31 cellular contexts compared by ENCODE assay signal in genomic region chr15:29159771-29160455, GRCh38.
"Had no signal": no experiment of that assay in that cellular context is flagged by ENCODE, and none has a peak within 500 bp of the region (broad histone marks: within the 10 kb centered on the region; RNA-seq: fewer than 3 reads in every experiment).

No MANE protein-coding gene starts in this region.

- H3K27me3 ChIP-seq: ascending aorta, cardiac muscle cell had no signal

- H3K4me1 Mint-ChIP-seq: activated B cell treated with CpG ODN at 0.5 μM for 24 hours; activated CD4-positive, alpha-beta T cell treated with anti-CD3 and anti-CD28 coated beads, Interleukin-2, amount 10 ng/mL, durations not matched to agents 24 days and 14 days; activated T-helper 17 cell treated with anti-CD3 and anti-CD28 coated beads, Interleukin-2, amount 50 U/mL, for 72 hours; brain had no signal

- H3K4me3 Mint-ChIP-seq: activated B cell treated with CpG ODN at 0.5 μM for 24 hours; activated CD4-positive, alpha-beta memory T cell treated with anti-CD3 and anti-CD28 coated beads for 36 hours; activated CD4-positive, alpha-beta T cell treated with anti-CD3 and anti-CD28 coated beads, Interleukin-2, amount 10 ng/mL, durations not matched to agents 24 days and 14 days; activated naive CD4-positive, alpha-beta T cell treated with anti-CD3 and anti-CD28 coated beads, Interleukin-2, amount 10 ng/mL, durations not matched to agents 7 days and 5 days; activated naive CD4-positive, alpha-beta T cell treated with anti-CD3 and anti-CD28 coated beads, Interleukin-2, amount 50 U/mL, for 24 hours; activated naive CD8-positive, alpha-beta T cell; activated T-cell treated with anti-CD3 and anti-CD28 coated beads, Interleukin-2, amount 50 U/mL, for 4 hours; activated T-helper 1 cell treated with anti-CD3 and anti-CD28 coated beads, Interleukin-12 subunit alpha, Interleukin-12 subunit beta, Interleukin-2, Interleukin-4 antibody, amounts not matched to agents 30 ng/mL and 10 ng/mL and 1 ng/mL, durations not matched to agents 14 hours and 24 hours and 36 hours; activated T-helper 17 cell treated with anti-CD3 and anti-CD28 coated beads, Interleukin-2, amount 50 U/mL, for 72 hours; brain; T-helper 1 cell treated with Interleukin-12 subunit alpha and Interleukin-12 subunit beta and Interleukin-4 antibody, amounts not matched to agents 30 μg/mL and 1 μg/mL, for 36 hours; T-helper 2 cell treated with Interferon-gamma antibody and Interleukin-4, amounts not matched to agents 5 μg/mL and 100 μg/mL, for 36 hours had no signal

- H3K27ac ChIP-seq: ascending aorta, cardiac muscle cell, VCaP had no signal

- H3K27ac Mint-ChIP-seq: activated B cell treated with CpG ODN at 0.5 μM for 24 hours; activated CD4-positive, alpha-beta memory T cell treated with anti-CD3 and anti-CD28 coated beads for 36 hours; activated CD4-positive, alpha-beta T cell treated with anti-CD3 and anti-CD28 coated beads, Interleukin-2, amount 10 ng/mL, durations not matched to agents 24 days and 14 days; activated CD8-positive, alpha-beta T cell treated with anti-CD3 and anti-CD28 coated beads for 36 hours; activated naive CD4-positive, alpha-beta T cell treated with anti-CD3 and anti-CD28 coated beads, Interleukin-2, amount 50 U/mL, for 24 hours; activated naive CD8-positive, alpha-beta T cell; activated naive CD8-positive, alpha-beta T cell treated with anti-CD3 and anti-CD28 coated beads, Interleukin-2, amount 10 ng/mL, durations not matched to agents 7 days and 5 days; activated T-helper 1 cell treated with anti-CD3 and anti-CD28 coated beads, Interleukin-12 subunit alpha, Interleukin-12 subunit beta, Interleukin-2, Interleukin-4 antibody, amounts not matched to agents 30 ng/mL and 10 ng/mL and 1 ng/mL, durations not matched to agents 14 hours and 24 hours and 36 hours; activated T-helper 17 cell treated with anti-CD3 and anti-CD28 coated beads, Interleukin-2, amount 50 U/mL, for 72 hours; brain; T-helper 1 cell treated with Interleukin-12 subunit alpha and Interleukin-12 subunit beta and Interleukin-4 antibody, amounts not matched to agents 30 μg/mL and 1 μg/mL, for 36 hours; T-helper 2 cell treated with Interferon-gamma antibody and Interleukin-4, amounts not matched to agents 5 μg/mL and 100 μg/mL, for 36 hours had no signal

- H3K36me3 ChIP-seq: ascending aorta, cardiac muscle cell had no signal

- DNase-seq: activated B cell treated with CpG ODN at 0.5 μM for 24 hours; activated CD4-positive, alpha-beta memory T cell treated with anti-CD3 and anti-CD28 coated beads for 36 hours; activated CD4-positive, alpha-beta T cell treated with anti-CD3 and anti-CD28 coated beads for 4 hours; activated CD4-positive, alpha-beta T cell treated with anti-CD3 and anti-CD28 coated beads, Interleukin-2, amount 10 ng/mL, durations not matched to agents 24 days and 14 days; activated CD4-positive, alpha-beta T cell treated with anti-CD3 and anti-CD28 coated beads, Interleukin-2, amount 50 U/mL, for 1 hour; activated CD4-positive, alpha-beta T cell treated with anti-CD3 and anti-CD28 coated beads, Interleukin-2, amount 50 U/mL, for 4 hours; activated CD4-positive, CD25-positive, alpha-beta regulatory T cell treated with anti-CD3 and anti-CD28 coated beads, Interleukin-2, amount 50 U/mL, for 72 hours; activated CD8-positive, alpha-beta memory T cell treated with anti-CD3 and anti-CD28 coated beads, Interleukin-2, amount 50 U/mL, for 4 hours; activated effector memory CD4-positive, alpha-beta T cell treated with anti-CD3 and anti-CD28 coated beads, Interleukin-2, amount 50 U/mL, for 16 hours; activated gamma-delta T cell treated with Interleukin-2 at 50 U/mL for 16 hours; activated naive CD4-positive, alpha-beta T cell; activated naive CD4-positive, alpha-beta T cell treated with anti-CD3 and anti-CD28 coated beads, Interleukin-2, amount 10 ng/mL, durations not matched to agents 7 days and 5 days; activated naive CD8-positive, alpha-beta T cell treated with anti-CD3 and anti-CD28 coated beads, Interleukin-2, amount 10 ng/mL, durations not matched to agents 7 days and 5 days; activated T-cell treated with anti-CD3 and anti-CD28 coated beads for 4 hours; activated T-cell treated with anti-CD3 and anti-CD28 coated beads, Interleukin-2, amount 50 U/mL, for 1 hour; activated T-cell treated with anti-CD3 and anti-CD28 coated beads, Interleukin-2, amount 50 U/mL, for 4 hours; amygdala; anterior cingulate cortex; central memory CD4-positive, alpha-beta T cell; T-helper 9 cell had no signal

- H3K9me3 Mint-ChIP-seq: T-helper 2 cell treated with Interferon-gamma antibody and Interleukin-4, amounts not matched to agents 5 μg/mL and 100 μg/mL, for 36 hours had no signal

- H3K4me3 ChIP-seq: ascending aorta, cardiac muscle cell had no signal

- H3K4me1 ChIP-seq: ascending aorta had no signal

- ATAC-seq: activated T-helper 17 cell treated with anti-CD3 and anti-CD28 coated beads, Interleukin-2, amount 50 U/mL, for 72 hours had no signal

- H3K36me3 Mint-ChIP-seq: activated CD4-positive, alpha-beta memory T cell treated with anti-CD3 and anti-CD28 coated beads for 36 hours; activated naive CD4-positive, alpha-beta T cell treated with anti-CD3 and anti-CD28 coated beads, Interleukin-2, amount 10 ng/mL, durations not matched to agents 7 days and 5 days; activated naive CD8-positive, alpha-beta T cell treated with anti-CD3 and anti-CD28 coated beads, Interleukin-2, amount 10 ng/mL, durations not matched to agents 7 days and 5 days had no signal
